In the genomic region with DNA sequence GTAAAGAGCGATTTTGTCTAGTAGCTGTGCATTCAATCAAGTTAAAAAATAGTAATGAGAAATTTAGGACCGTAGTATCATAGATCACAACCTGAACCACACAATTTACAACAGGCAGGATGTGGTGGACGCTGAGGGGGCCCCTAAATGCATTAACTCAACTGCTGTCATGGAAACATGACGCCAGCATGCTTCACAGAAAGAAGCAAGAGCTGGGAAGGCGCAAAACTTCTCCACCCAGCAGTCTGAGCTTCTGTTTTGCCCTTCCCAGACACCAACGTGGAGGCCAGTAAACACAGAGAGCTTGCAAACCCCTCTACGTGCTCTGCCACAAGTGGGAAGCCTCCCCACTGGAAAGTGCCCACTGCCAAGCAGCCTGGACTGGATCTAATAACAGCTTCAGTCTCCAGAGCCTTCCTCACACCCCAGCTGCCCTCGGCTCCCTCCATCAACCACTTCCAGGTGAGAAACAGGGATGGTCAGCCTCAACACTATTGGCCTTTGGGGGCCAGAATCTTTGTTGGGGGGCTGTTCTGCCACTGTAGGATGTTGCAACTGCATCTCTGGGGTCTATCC, we compare ENCODE assay signal across 8 cellular contexts.
A peak's percentile ranks its signal among the peaks of the same experiment; 100 is the strongest.
DNase-seq lines count a peak whose midpoint lies in the region; ATAC-seq lines count a peak whose summit lies in the region.

No MANE protein-coding gene starts in this region.

- no peaks in the 10 kb centered on the region for H3K9me3 ChIP-seq in MG63

- ATAC-seq in GM19395 (IDR thresholded peaks at IDR 0.05; ENCODE audit: unreplicated experiment) = peak; percentile 75
- no peak for ATAC-seq in HG03025 (IDR thresholded peaks at IDR 0.05; ENCODE audit: low FRiP score, unreplicated experiment)

- DNase-seq in M059J (ENCODE audit: low read depth) (peak; percentile 63), dedifferentiated amniotic fluid mesenchymal stem cell (ENCODE audit: extremely low spot score) (no peak), NCI-H748 treated with DMSO at 0.1 percent for 48 hours (lab: John Stamatoyannopoulos, UW) (no peak), MG63 (no peak)
- DNase-seq in activated T-cell treated with anti-CD3 and anti-CD28 coated beads, Interleukin-2, amount 50 U/mL, for 48 hours = peak; percentile 70 to 73
- peak; percentile 51 to 59 for DNase-seq in stimulated activated CD4-positive, alpha-beta T cell treated with anti-CD3 and anti-CD28 coated beads, Interleukin-15, amount 100 ng/mL, for 48 hours (ENCODE audit: low read depth in 2 of 2)

- no peaks in the 10 kb centered on the region for H3K36me3 ChIP-seq in MG63

- H3K27me3 ChIP-seq in MG63 = no peaks in the 10 kb centered on the region

- no peak overlapping the region for H3K4me3 ChIP-seq in MG63

Comparison
In these comparisons a context has a peak if more than half of its experiments do, and no peak if none do; other contexts are left out.
1. DNase-seq: peak in M059J (single experiment), activated T-cell treated with anti-CD3 and anti-CD28 coated beads, Interleukin-2, amount 50 U/mL, for 48 hours (2 of 2) and stimulated activated CD4-positive, alpha-beta T cell treated with anti-CD3 and anti-CD28 coated beads, Interleukin-15, amount 100 ng/mL, for 48 hours (2 of 2); none in dedifferentiated amniotic fluid mesenchymal stem cell (single experiment), NCI-H748 treated with DMSO at 0.1 percent for 48 hours (single experiment) and MG63 (single experiment).